Comparison of ENCODE assay signal across 8 cellular contexts in the genomic region with DNA sequence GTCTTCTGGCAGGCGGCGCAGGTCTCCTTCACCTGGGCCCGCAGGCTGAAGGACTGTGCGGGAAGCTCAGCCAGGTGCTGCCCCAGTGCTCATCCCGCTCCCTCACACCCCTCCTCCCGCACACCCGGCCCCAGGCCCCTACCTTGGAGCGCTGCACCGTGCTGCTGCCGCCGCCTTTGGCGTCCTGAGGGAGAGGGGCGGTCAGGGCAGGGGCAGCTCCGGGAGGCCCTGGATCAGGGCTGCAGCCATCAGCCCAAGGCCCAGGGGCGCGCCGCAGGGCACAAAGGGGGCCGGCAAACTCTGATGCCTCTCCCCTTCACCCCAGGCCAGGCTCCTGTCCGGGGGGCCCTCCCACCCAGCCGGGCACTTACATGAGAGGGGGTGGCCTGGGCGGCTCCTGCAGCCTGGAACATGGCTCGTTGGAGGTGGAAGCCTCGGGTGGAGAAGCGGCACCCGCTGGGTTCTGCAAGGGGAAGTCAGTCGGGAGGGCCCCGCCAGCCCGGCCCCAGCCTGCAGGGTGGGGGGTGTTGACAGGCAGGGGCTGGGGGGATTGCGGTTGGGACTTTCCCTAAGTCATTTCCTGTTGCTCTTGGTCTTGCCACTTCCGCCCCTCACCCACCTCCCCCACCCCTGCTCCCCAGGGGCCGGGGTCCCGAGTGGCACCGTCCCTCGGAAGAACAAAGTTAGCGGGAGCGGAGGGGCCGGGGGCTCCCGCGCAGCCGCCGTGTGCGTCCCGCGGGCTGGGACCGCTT. TPM values are rescaled to one million over a fixed set of nuclear protein-coding genes. Genes with fewer than 3 reads are reported as not detected.
A peak's percentile ranks its signal among the peaks of the same experiment; 100 is the strongest.
DNase-seq lines count a peak whose midpoint lies in the region; ATAC-seq and TF ChIP-seq lines count a peak whose summit lies in the region.

No MANE protein-coding gene starts in this region.

- H3K4me1 Mint-ChIP-seq in activated CD4-positive, alpha-beta T cell treated with anti-CD3 and anti-CD28 coated beads, Interleukin-2, amount 10 ng/mL, durations not matched to agents 7 days and 5 days: peaks cover 55% of the 10 kb centered on the region

- POLR2A ChIA-PET in activated CD4-positive, alpha-beta T cell treated with anti-CD3 and anti-CD28 coated beads, Interleukin-2, amount 10 ng/mL, durations not matched to agents 7 days and 5 days (lab: Charles Lee): interaction anchor here (0.9 to 1.7 kb wide), 2 partner anchors 9 to 43 kb away, joined by 3 to 8 read pairs; no protein-coding TSS in a partner anchor

- TF ChIP-seq CTCF in BE2C (IDR thresholded peaks at IDR 0.05; ENCODE audit: low read depth, low read length): no peak

- H3K27me3 Mint-ChIP-seq in activated CD4-positive, alpha-beta T cell treated with anti-CD3 and anti-CD28 coated beads, Interleukin-2, amount 10 ng/mL, durations not matched to agents 7 days and 5 days: no peaks in the 10 kb centered on the region

- peaks cover 74% of the 10 kb centered on the region for H3K36me3 Mint-ChIP-seq in activated CD4-positive, alpha-beta T cell treated with anti-CD3 and anti-CD28 coated beads, Interleukin-2, amount 10 ng/mL, durations not matched to agents 7 days and 5 days (ENCODE audit: low read depth)

- H3K4me3 ChIP-seq in BE2C (ENCODE audit: low read depth, low read length) (peak overlapping the region; percentile 63), MG63 (peak overlapping the region; percentile 45; the same call in 1 of the 2 replicates)

- H3K9me3 ChIP-seq in BE2C (peaks cover 4% of the 10 kb centered on the region), MG63 (no peaks in the 10 kb centered on the region)

- peak; percentile 24 for ATAC-seq in GM19395 (IDR thresholded peaks at IDR 0.05; ENCODE audit: unreplicated experiment)

- H3K4me1 ChIP-seq in BE2C: peaks cover 4% of the 10 kb centered on the region; the same call in 1 of the 2 replicates

- peak overlapping the region; percentile 98 for H3K27ac Mint-ChIP-seq in activated CD4-positive, alpha-beta T cell treated with anti-CD3 and anti-CD28 coated beads, Interleukin-2, amount 10 ng/mL, durations not matched to agents 7 days and 5 days

- H3K4me3 Mint-ChIP-seq in activated CD4-positive, alpha-beta T cell treated with anti-CD3 and anti-CD28 coated beads, Interleukin-2, amount 10 ng/mL, durations not matched to agents 7 days and 5 days: peak overlapping the region; percentile 97

- H3K36me3 ChIP-seq in BE2C (peaks cover 12% of the 10 kb centered on the region), MG63 (0 out of 2 replicates have a peak, but pooled peaks cover 7% of the 10 kb centered on the region)

- DNase-seq in BE2C (peak; percentile 55), MG63 (no peak), ecto neural progenitor cell (ENCODE audit: low spot score) (peak; percentile 79), mucosa of gallbladder (ENCODE audit: low spot score) (peak; percentile 51), NCI-H1694 (lab: John Stamatoyannopoulos, UW) (no peak)
- DNase-seq in activated CD4-positive, alpha-beta T cell treated with anti-CD3 and anti-CD28 coated beads, Interleukin-2, amount 10 ng/mL, durations not matched to agents 7 days and 5 days: peak; percentile 94
- DNase-seq in stimulated activated CD8-positive, alpha-beta memory T cell treated with anti-CD3 and anti-CD28 coated beads, Interleukin-7, amount 100 ng/mL, for 4 hours (ENCODE audit: low read depth in 2 of 2): peak; percentile 76 to 86

- H3K9me3 Mint-ChIP-seq in activated CD4-positive, alpha-beta T cell treated with anti-CD3 and anti-CD28 coated beads, Interleukin-2, amount 10 ng/mL, durations not matched to agents 7 days and 5 days: peaks cover 3% of the 10 kb centered on the region

- H3K27me3 ChIP-seq in BE2C (no peaks in the 10 kb centered on the region), MG63 (no peaks in the 10 kb centered on the region)

- CTCF ChIA-PET in activated CD4-positive, alpha-beta T cell treated with anti-CD3 and anti-CD28 coated beads, Interleukin-2, amount 10 ng/mL, durations not matched to agents 7 days and 5 days (lab: Charles Lee): interaction anchor here (0.6 to 3.9 kb wide), 19 partner anchors 8 to 274 kb away, joined by 3 to 21 read pairs (median 3); partner anchors contain the start of genes CCDC47, DDX42 and PSMC5

RNA-seq across cellular contexts. Expression of gene LIMD2, which starts 0.9 kb away (rescaled TPM):
- polyA plus RNA-seq in BE2C (2012; ENCODE audit: insufficient read depth, insufficient read length, low read depth): 128 TPM
- 0.64 and 3.3 TPM in 2 replicates for total RNA-seq in MG63 (2014; rRNA removed; shearing (Covaris generic); ENCODE audit: low replicate concordance)
- total RNA-seq in activated CD4-positive, alpha-beta T cell treated with anti-CD3 and anti-CD28 coated beads, Interleukin-2, amount 10 ng/mL, durations not matched to agents 7 days and 5 days: 100 to 1,000 TPM; 409 to 433 TPM
- 19.0 TPM for total RNA-seq in mucosa of gallbladder

RNA-seq across cellular contexts. Expression of gene STRADA, which starts 42.5 kb away (rescaled TPM):
- 45.0 TPM for polyA plus RNA-seq in BE2C (2012; ENCODE audit: insufficient read depth, insufficient read length, low read depth)
- 18.7 and 29.0 TPM in 2 replicates for total RNA-seq in MG63 (2014; rRNA removed; shearing (Covaris generic); ENCODE audit: low replicate concordance)
- total RNA-seq in activated CD4-positive, alpha-beta T cell treated with anti-CD3 and anti-CD28 coated beads, Interleukin-2, amount 10 ng/mL, durations not matched to agents 7 days and 5 days: 10 to 100 TPM; 46.8 to 49.0 TPM
- 28.5 TPM for total RNA-seq in mucosa of gallbladder

Comparison
In these comparisons a context has a peak if more than half of its experiments do, and no peak if none do; other contexts are left out.
1. DNase-seq: peak in BE2C (single experiment), activated CD4-positive, alpha-beta T cell treated with anti-CD3 and anti-CD28 coated beads, Interleukin-2, amount 10 ng/mL, durations not matched to agents 7 days and 5 days (single experiment), ecto neural progenitor cell (single experiment), mucosa of gallbladder (single experiment) and stimulated activated CD8-positive, alpha-beta memory T cell treated with anti-CD3 and anti-CD28 coated beads, Interleukin-7, amount 100 ng/mL, for 4 hours (2 of 2); none in MG63 (single experiment) and NCI-H1694 (single experiment).
2. RNA of gene LIMD2, which starts 0.9 kb away (total RNA-seq): 409 to 433 TPM in activated CD4-positive, alpha-beta T cell treated with anti-CD3 and anti-CD28 coated beads, Interleukin-2, amount 10 ng/mL, durations not matched to agents 7 days and 5 days; 19.0 TPM in mucosa of gallbladder (single experiment) and 0.64 to 3.3 TPM in MG63; every median in the first group is over 10 times any median in the second.